ENCODE assay signal across 1 cellular context in the genomic region with DNA sequence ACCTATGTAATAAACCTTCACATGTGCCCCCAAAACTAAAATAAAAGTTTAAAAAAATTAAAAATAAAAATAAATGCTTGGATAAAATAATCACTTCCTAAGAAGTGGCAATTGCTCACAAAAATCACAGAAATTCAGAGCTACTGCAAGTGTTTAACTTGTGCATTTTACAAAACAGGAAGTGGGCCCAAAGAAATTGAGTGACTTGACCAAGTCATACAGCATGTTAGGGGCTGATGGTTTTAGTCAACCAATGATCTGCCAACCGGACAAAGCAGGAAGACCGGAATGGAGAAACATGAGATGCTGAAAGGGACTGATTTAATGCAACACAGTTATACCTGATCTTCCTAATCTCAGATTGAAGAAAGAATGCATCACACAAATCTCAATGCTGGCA.
TF ChIP-seq lines count a peak whose summit lies in the region.

No MANE protein-coding gene starts in this region.

TF ChIP-seq in GM23338, 12 proteins besides CTCF, POLR2A, EP300 and RAD21 (continued from another document):
- TF ChIP-seq, protein P1, sequence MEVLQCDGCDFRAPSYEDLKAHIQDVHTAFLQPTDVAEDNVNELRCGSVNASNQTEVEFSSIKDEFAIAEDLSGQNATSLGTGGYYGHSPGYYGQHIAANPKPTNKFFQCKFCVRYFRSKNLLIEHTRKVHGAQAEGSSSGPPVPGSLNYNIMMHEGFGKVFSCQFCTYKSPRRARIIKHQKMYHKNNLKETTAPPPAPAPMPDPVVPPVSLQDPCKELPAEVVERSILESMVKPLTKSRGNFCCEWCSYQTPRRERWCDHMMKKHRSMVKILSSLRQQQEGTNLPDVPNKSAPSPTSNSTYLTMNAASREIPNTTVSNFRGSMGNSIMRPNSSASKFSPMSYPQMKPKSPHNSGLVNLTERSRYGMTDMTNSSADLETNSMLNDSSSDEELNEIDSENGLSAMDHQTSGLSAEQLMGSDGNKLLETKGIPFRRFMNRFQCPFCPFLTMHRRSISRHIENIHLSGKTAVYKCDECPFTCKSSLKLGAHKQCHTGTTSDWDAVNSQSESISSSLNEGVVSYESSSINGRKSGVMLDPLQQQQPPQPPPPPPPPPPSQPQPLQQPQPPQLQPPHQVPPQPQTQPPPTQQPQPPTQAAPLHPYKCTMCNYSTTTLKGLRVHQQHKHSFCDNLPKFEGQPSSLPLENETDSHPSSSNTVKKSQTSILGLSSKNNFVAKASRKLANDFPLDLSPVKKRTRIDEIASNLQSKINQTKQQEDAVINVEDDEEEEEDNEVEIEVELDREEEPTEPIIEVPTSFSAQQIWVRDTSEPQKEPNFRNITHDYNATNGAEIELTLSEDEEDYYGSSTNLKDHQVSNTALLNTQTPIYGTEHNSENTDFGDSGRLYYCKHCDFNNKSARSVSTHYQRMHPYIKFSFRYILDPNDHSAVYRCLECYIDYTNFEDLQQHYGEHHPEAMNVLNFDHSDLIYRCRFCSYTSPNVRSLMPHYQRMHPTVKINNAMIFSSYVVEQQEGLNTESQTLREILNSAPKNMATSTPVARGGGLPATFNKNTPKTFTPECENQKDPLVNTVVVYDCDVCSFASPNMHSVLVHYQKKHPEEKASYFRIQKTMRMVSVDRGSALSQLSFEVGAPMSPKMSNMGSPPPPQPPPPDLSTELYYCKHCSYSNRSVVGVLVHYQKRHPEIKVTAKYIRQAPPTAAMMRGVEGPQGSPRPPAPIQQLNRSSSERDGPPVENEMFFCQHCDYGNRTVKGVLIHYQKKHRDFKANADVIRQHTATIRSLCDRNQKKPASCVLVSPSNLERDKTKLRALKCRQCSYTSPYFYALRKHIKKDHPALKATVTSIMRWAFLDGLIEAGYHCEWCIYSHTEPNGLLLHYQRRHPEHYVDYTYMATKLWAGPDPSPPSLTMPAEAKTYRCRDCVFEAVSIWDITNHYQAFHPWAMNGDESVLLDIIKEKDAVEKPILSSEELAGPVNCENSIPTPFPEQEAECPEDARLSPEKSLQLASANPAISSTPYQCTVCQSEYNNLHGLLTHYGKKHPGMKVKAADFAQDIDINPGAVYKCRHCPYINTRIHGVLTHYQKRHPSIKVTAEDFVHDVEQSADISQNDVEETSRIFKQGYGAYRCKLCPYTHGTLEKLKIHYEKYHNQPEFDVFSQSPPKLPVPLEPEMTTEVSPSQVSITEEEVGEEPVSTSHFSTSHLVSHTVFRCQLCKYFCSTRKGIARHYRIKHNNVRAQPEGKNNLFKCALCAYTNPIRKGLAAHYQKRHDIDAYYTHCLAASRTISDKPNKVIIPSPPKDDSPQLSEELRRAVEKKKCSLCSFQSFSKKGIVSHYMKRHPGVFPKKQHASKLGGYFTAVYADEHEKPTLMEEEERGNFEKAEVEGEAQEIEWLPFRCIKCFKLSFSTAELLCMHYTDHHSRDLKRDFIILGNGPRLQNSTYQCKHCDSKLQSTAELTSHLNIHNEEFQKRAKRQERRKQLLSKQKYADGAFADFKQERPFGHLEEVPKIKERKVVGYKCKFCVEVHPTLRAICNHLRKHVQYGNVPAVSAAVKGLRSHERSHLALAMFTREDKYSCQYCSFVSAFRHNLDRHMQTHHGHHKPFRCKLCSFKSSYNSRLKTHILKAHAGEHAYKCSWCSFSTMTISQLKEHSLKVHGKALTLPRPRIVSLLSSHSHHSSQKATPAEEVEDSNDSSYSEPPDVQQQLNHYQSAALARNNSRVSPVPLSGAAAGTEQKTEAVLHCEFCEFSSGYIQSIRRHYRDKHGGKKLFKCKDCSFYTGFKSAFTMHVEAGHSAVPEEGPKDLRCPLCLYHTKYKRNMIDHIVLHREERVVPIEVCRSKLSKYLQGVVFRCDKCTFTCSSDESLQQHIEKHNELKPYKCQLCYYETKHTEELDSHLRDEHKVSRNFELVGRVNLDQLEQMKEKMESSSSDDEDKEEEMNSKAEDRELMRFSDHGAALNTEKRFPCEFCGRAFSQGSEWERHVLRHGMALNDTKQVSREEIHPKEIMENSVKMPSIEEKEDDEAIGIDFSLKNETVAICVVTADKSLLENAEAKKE (CRISPR knock-in tag; IDR thresholded peaks at IDR 0.05), result no peak
- TF ChIP-seq EZH2 (IDR thresholded peaks at IDR 0.05; ENCODE audit: low read depth, unreplicated experiment) (no peak), NANOG (IDR thresholded peaks at IDR 0.05; ENCODE audit: borderline replicate concordance) (no peak)
